Comparison of ENCODE assay signal across 31 cellular contexts in genomic region chr4:8612646-8613045, GRCh38. TPM values are rescaled to one million over a fixed set of nuclear protein-coding genes. Genes with fewer than 3 reads are reported as not detected.
"Had no signal": no experiment of that assay in that cellular context is flagged by ENCODE, and none has a peak within 500 bp of the region (broad histone marks: within the 10 kb centered on the region; RNA-seq: fewer than 3 reads in every experiment).

No MANE protein-coding gene starts in this region.

- H3K4me3 Mint-ChIP-seq: activated CD4-positive, alpha-beta T cell treated with anti-CD3 and anti-CD28 coated beads for 36 hours; activated CD4-positive, alpha-beta T cell treated with anti-CD3 and anti-CD28 coated beads, Interleukin-2, amount 10 ng/mL, durations not matched to agents 7 days and 5 days; activated CD8-positive, alpha-beta T cell treated with anti-CD3 and anti-CD28 coated beads, Interleukin-2, amount 10 ng/mL, durations not matched to agents 7 days and 5 days; activated naive CD4-positive, alpha-beta T cell treated with anti-CD3 and anti-CD28 coated beads, Interleukin-2, amount 50 U/mL, for 24 hours; activated naive CD8-positive, alpha-beta T cell treated with anti-CD3 and anti-CD28 coated beads, Interleukin-2, amount 10 ng/mL, durations not matched to agents 7 days and 5 days; activated T-cell treated with anti-CD3 and anti-CD28 coated beads, Interleukin-2, amount 50 U/mL, for 24 hours; T-helper 1 cell treated with Interleukin-12 subunit alpha and Interleukin-12 subunit beta and Interleukin-4 antibody, amounts not matched to agents 30 μg/mL and 1 μg/mL, for 36 hours; T-helper 2 cell treated with Interferon-gamma antibody and Interleukin-4, amounts not matched to agents 5 μg/mL and 100 μg/mL, for 36 hours had no signal

- H3K4me3 ChIP-seq: ascending aorta, K562, SJCRH30, SK-N-MC had no signal

- H3K27ac ChIP-seq: ascending aorta, RWPE1, SJCRH30, SK-N-MC had no signal

- H3K4me1 ChIP-seq: ascending aorta, SJCRH30 had no signal

- H3K36me3 ChIP-seq: ascending aorta had no signal

- ATAC-seq: activated CD4-positive, alpha-beta T cell treated with anti-CD3 and anti-CD28 coated beads for 36 hours; activated CD8-positive, alpha-beta T cell treated with anti-CD3 and anti-CD28 coated beads, Interleukin-2, amount 10 ng/mL, durations not matched to agents 7 days and 5 days; K562; PC-3 had no signal

- H3K4me1 Mint-ChIP-seq: activated CD4-positive, alpha-beta T cell treated with anti-CD3 and anti-CD28 coated beads for 36 hours; activated CD4-positive, alpha-beta T cell treated with anti-CD3 and anti-CD28 coated beads, Interleukin-2, amount 10 ng/mL, durations not matched to agents 7 days and 5 days; activated naive CD4-positive, alpha-beta T cell treated with anti-CD3 and anti-CD28 coated beads, Interleukin-2, amount 50 U/mL, for 24 hours; activated naive CD8-positive, alpha-beta T cell treated with anti-CD3 and anti-CD28 coated beads, Interleukin-2, amount 10 ng/mL, durations not matched to agents 7 days and 5 days had no signal

- H3K27me3 ChIP-seq: ascending aorta, SJCRH30 had no signal

- H3K27ac Mint-ChIP-seq: activated CD4-positive, alpha-beta T cell treated with anti-CD3 and anti-CD28 coated beads for 36 hours; activated CD4-positive, alpha-beta T cell treated with anti-CD3 and anti-CD28 coated beads, Interleukin-2, amount 10 ng/mL, durations not matched to agents 7 days and 5 days; activated CD8-positive, alpha-beta T cell treated with anti-CD3 and anti-CD28 coated beads, Interleukin-2, amount 10 ng/mL, durations not matched to agents 7 days and 5 days; activated naive CD4-positive, alpha-beta T cell treated with anti-CD3 and anti-CD28 coated beads, Interleukin-2, amount 50 U/mL, for 24 hours; activated naive CD8-positive, alpha-beta T cell treated with anti-CD3 and anti-CD28 coated beads, Interleukin-2, amount 10 ng/mL, durations not matched to agents 7 days and 5 days; activated T-cell treated with anti-CD3 and anti-CD28 coated beads, Interleukin-2, amount 50 U/mL, for 24 hours; activated T-helper 2 cell treated with anti-CD3 and anti-CD28 coated beads, Interferon-gamma antibody, Interleukin-2, Interleukin-4, amounts not matched to agents 10 μg/mL and 5 μg/mL and 100 μg/mL, durations not matched to agents 14 hours and 24 hours and 36 hours; T-helper 1 cell treated with Interleukin-12 subunit alpha and Interleukin-12 subunit beta and Interleukin-4 antibody, amounts not matched to agents 30 μg/mL and 1 μg/mL, for 36 hours; T-helper 2 cell treated with Interferon-gamma antibody and Interleukin-4, amounts not matched to agents 5 μg/mL and 100 μg/mL, for 36 hours had no signal

- H3K9me3 ChIP-seq: ascending aorta, SJCRH30 had no signal

- H3K36me3 Mint-ChIP-seq: activated naive CD4-positive, alpha-beta T cell treated with anti-CD3 and anti-CD28 coated beads, Interleukin-2, amount 50 U/mL, for 24 hours; activated naive CD8-positive, alpha-beta T cell treated with anti-CD3 and anti-CD28 coated beads, Interleukin-2, amount 10 ng/mL, durations not matched to agents 7 days and 5 days had no signal

- DNase-seq: activated CD4-positive, alpha-beta T cell treated with anti-CD3 and anti-CD28 coated beads for 36 hours; activated CD4-positive, alpha-beta T cell treated with anti-CD3 and anti-CD28 coated beads, Interleukin-2, amount 10 ng/mL, durations not matched to agents 7 days and 5 days; activated CD4-positive, alpha-beta T cell treated with anti-CD3 and anti-CD28 coated beads, Interleukin-2, amount 50 U/mL, for 48 hours; activated CD8-positive, alpha-beta T cell treated with anti-CD3 and anti-CD28 coated beads, Interleukin-2, amount 10 ng/mL, durations not matched to agents 7 days and 5 days; activated gamma-delta T cell; activated naive CD4-positive, alpha-beta T cell treated with Interleukin-2 at 50 U/mL for 16 hours; activated naive CD8-positive, alpha-beta T cell treated with anti-CD3 and anti-CD28 coated beads, Interleukin-2, amount 10 ng/mL, durations not matched to agents 7 days and 5 days; activated T-cell treated with anti-CD3 and anti-CD28 coated beads, Interleukin-2, amount 50 U/mL, for 24 hours; amygdala; NCI-H1092 treated with DMSO at 0.1 percent for 48 hours; NCI-H1417; NCI-H146; NCI-H187; NCI-H2029 treated with DMSO at 0.1 percent for 48 hours; NCI-H2107; NCI-H2171; NCI-H510A; NCI-H526; NCI-H748 treated with DMSO at 0.1 percent for 48 hours; NK-92 treated with Interleukin-12 subunit alpha and Interleukin-12 subunit beta, amount 100 ng/mL, for 24 hours; PC-3; SHP77; SJCRH30 had no signal

- H3K27me3 Mint-ChIP-seq: activated CD4-positive, alpha-beta T cell treated with anti-CD3 and anti-CD28 coated beads, Interleukin-2, amount 10 ng/mL, durations not matched to agents 7 days and 5 days; activated naive CD8-positive, alpha-beta T cell treated with anti-CD3 and anti-CD28 coated beads, Interleukin-2, amount 10 ng/mL, durations not matched to agents 7 days and 5 days had no signal

- H3K9me3 Mint-ChIP-seq: activated CD4-positive, alpha-beta T cell treated with anti-CD3 and anti-CD28 coated beads, Interleukin-2, amount 10 ng/mL, durations not matched to agents 7 days and 5 days; activated naive CD4-positive, alpha-beta T cell treated with anti-CD3 and anti-CD28 coated beads, Interleukin-2, amount 50 U/mL, for 24 hours; activated naive CD8-positive, alpha-beta T cell treated with anti-CD3 and anti-CD28 coated beads, Interleukin-2, amount 10 ng/mL, durations not matched to agents 7 days and 5 days; activated T-cell treated with anti-CD3 and anti-CD28 coated beads, Interleukin-2, amount 50 U/mL, for 24 hours; activated T-helper 2 cell treated with anti-CD3 and anti-CD28 coated beads, Interferon-gamma antibody, Interleukin-2, Interleukin-4, amounts not matched to agents 10 μg/mL and 5 μg/mL and 100 μg/mL, durations not matched to agents 14 hours and 24 hours and 36 hours; T-helper 1 cell treated with Interleukin-12 subunit alpha and Interleukin-12 subunit beta and Interleukin-4 antibody, amounts not matched to agents 30 μg/mL and 1 μg/mL, for 36 hours; T-helper 2 cell treated with Interferon-gamma antibody and Interleukin-4, amounts not matched to agents 5 μg/mL and 100 μg/mL, for 36 hours had no signal

RNA-seq across cellular contexts. Expression of gene CPZ, which starts 20.1 kb away (rescaled TPM):
- total RNA-seq: activated CD4-positive, alpha-beta T cell treated with anti-CD3 and anti-CD28 coated beads for 36 hours; activated CD4-positive, alpha-beta T cell treated with anti-CD3 and anti-CD28 coated beads, Interleukin-2, amount 10 ng/mL, durations not matched to agents 7 days and 5 days; activated naive CD8-positive, alpha-beta T cell treated with anti-CD3 and anti-CD28 coated beads, Interleukin-2, amount 10 ng/mL, durations not matched to agents 7 days and 5 days; activated T-helper 2 cell treated with anti-CD3 and anti-CD28 coated beads, Interferon-gamma antibody, Interleukin-2, Interleukin-4, amounts not matched to agents 10 μg/mL and 5 μg/mL and 100 μg/mL, durations not matched to agents 14 hours and 24 hours and 36 hours had no signal

RNA-seq across cellular contexts. Expression of gene GPR78, which starts 32.5 kb away (rescaled TPM):
- total RNA-seq: activated CD4-positive, alpha-beta T cell treated with anti-CD3 and anti-CD28 coated beads for 36 hours; activated CD4-positive, alpha-beta T cell treated with anti-CD3 and anti-CD28 coated beads, Interleukin-2, amount 10 ng/mL, durations not matched to agents 7 days and 5 days; activated CD8-positive, alpha-beta T cell treated with anti-CD3 and anti-CD28 coated beads, Interleukin-2, amount 10 ng/mL, durations not matched to agents 7 days and 5 days; activated naive CD8-positive, alpha-beta T cell treated with anti-CD3 and anti-CD28 coated beads, Interleukin-2, amount 10 ng/mL, durations not matched to agents 7 days and 5 days; activated T-helper 2 cell treated with anti-CD3 and anti-CD28 coated beads, Interferon-gamma antibody, Interleukin-2, Interleukin-4, amounts not matched to agents 10 μg/mL and 5 μg/mL and 100 μg/mL, durations not matched to agents 14 hours and 24 hours and 36 hours; ascending aorta had no signal
